Comparison of ENCODE assay signal across 10 cellular contexts in genomic region chr22:36301851-36302250, GRCh38. TPM values are rescaled to one million over a fixed set of nuclear protein-coding genes. Genes with fewer than 3 reads are reported as not detected.
DNase-seq lines count a peak whose midpoint lies in the region; ATAC-seq and TF ChIP-seq lines count a peak whose summit lies in the region.
"Had no signal": no experiment of that assay in that cellular context is flagged by ENCODE, and none has a peak within 500 bp of the region (broad histone marks: within the 10 kb centered on the region; RNA-seq: fewer than 3 reads in every experiment).

No MANE protein-coding gene starts in this region.

- H3K27me3 Mint-ChIP-seq in activated CD8-positive, alpha-beta memory T cell treated with anti-CD3 and anti-CD28 coated beads, Interleukin-2, amount 10 ng/mL, durations not matched to agents 7 days and 5 days = no peaks in the 10 kb centered on the region
- no peaks in the 10 kb centered on the region for H3K27me3 Mint-ChIP-seq in stimulated activated memory B cell treated with anti-CD40 and anti-IgM and Interleukin-4, amounts not matched to agents 10 μg/mL and 1 μg/mL and 100 μg/mL, for 72 hours

- H3K27ac ChIP-seq in fibroblast of lung (ENCODE audit: insufficient read depth, low read length) = peak overlapping the region; percentile 98

- H4K20me1 ChIP-seq in fibroblast of lung (ENCODE audit: control insufficient read depth, extremely low read depth, insufficient read depth, low read length) = peaks cover 4% of the 10 kb centered on the region

- no peaks in the 10 kb centered on the region for H3K9me3 Mint-ChIP-seq in activated CD8-positive, alpha-beta memory T cell treated with anti-CD3 and anti-CD28 coated beads, Interleukin-2, amount 10 ng/mL, durations not matched to agents 7 days and 5 days (ENCODE audit: low read depth)
- no peaks in the 10 kb centered on the region for H3K9me3 Mint-ChIP-seq in stimulated activated memory B cell treated with anti-CD40 and anti-IgM and Interleukin-4, amounts not matched to agents 10 μg/mL and 1 μg/mL and 100 μg/mL, for 72 hours
- H3K9me3 Mint-ChIP-seq: activated T-helper 1 cell treated with anti-CD3 and anti-CD28 coated beads, Interleukin-12 subunit alpha, Interleukin-12 subunit beta, Interleukin-2, Interleukin-4 antibody, amounts not matched to agents 30 ng/mL and 10 ng/mL and 1 ng/mL, durations not matched to agents 14 hours and 24 hours and 36 hours had no signal

- peaks cover 80% of the 10 kb centered on the region for H3K36me3 Mint-ChIP-seq in activated CD8-positive, alpha-beta memory T cell treated with anti-CD3 and anti-CD28 coated beads, Interleukin-2, amount 10 ng/mL, durations not matched to agents 7 days and 5 days
- peaks cover 74% of the 10 kb centered on the region for H3K36me3 Mint-ChIP-seq in stimulated activated memory B cell treated with anti-CD40 and anti-IgM and Interleukin-4, amounts not matched to agents 10 μg/mL and 1 μg/mL and 100 μg/mL, for 72 hours

- peaks cover 83% of the 10 kb centered on the region for H3K79me2 ChIP-seq in fibroblast of lung (ENCODE audit: control insufficient read depth, insufficient read depth, low read length)

- no peak overlapping the region for H3K4me3 Mint-ChIP-seq in activated CD8-positive, alpha-beta memory T cell treated with anti-CD3 and anti-CD28 coated beads, Interleukin-2, amount 10 ng/mL, durations not matched to agents 7 days and 5 days
- H3K4me3 Mint-ChIP-seq in stimulated activated memory B cell treated with anti-CD40 and anti-IgM and Interleukin-4, amounts not matched to agents 10 μg/mL and 1 μg/mL and 100 μg/mL, for 72 hours = no peak overlapping the region
- H3K4me3 Mint-ChIP-seq: activated T-helper 1 cell treated with anti-CD3 and anti-CD28 coated beads, Interleukin-12 subunit alpha, Interleukin-12 subunit beta, Interleukin-2, Interleukin-4 antibody, amounts not matched to agents 30 ng/mL and 10 ng/mL and 1 ng/mL, durations not matched to agents 14 hours and 24 hours and 36 hours had no signal

- no peaks in the 10 kb centered on the region for H3K27me3 ChIP-seq in fibroblast of lung (ENCODE audit: control insufficient read depth, insufficient read depth, low read length)
- H3K27me3 ChIP-seq: left lung had no signal

- no peak overlapping the region for H2AFZ ChIP-seq in fibroblast of lung (ENCODE audit: low read length)

- H3K9me3 ChIP-seq in fibroblast of lung (ENCODE audit: control insufficient read depth, insufficient read depth, low read depth, low read length) = no peaks in the 10 kb centered on the region
- H3K9me3 ChIP-seq: left lung had no signal

- CTCF ChIA-PET in activated CD8-positive, alpha-beta memory T cell treated with anti-CD3 and anti-CD28 coated beads, Interleukin-2, amount 10 ng/mL, durations not matched to agents 7 days and 5 days (lab: Charles Lee) = interaction anchor here (1.0 to 5.6 kb wide), 26 partner anchors 9 to 184 kb away, joined by 3 to 74 read pairs (median 6); partner anchors contain the start of gene TXN2

- no peak for ATAC-seq in activated CD8-positive, alpha-beta memory T cell treated with anti-CD3 and anti-CD28 coated beads, Interleukin-2, amount 10 ng/mL, durations not matched to agents 7 days and 5 days
- no peak for ATAC-seq in stimulated activated memory B cell treated with anti-CD40 and anti-IgM and Interleukin-4, amounts not matched to agents 10 μg/mL and 1 μg/mL and 100 μg/mL, for 72 hours

- H3K36me3 ChIP-seq in fibroblast of lung (ENCODE audit: control insufficient read depth, insufficient read depth, low read length) = peaks cover 89% of the 10 kb centered on the region

- H3K4me1 ChIP-seq in fibroblast of lung (ENCODE audit: control insufficient read depth, extremely low read depth, insufficient read depth, low read length) = peaks cover 36% of the 10 kb centered on the region

- no peak for TF ChIP-seq CTCF in fibroblast of lung (conservative IDR thresholded peaks at IDR 0.05 in 1 of 2, IDR thresholded peaks at IDR 0.05 in 1 of 2; ENCODE audit: low read depth in 1 of 2, low read length in 2 of 2)

- H3K4me3 ChIP-seq in fibroblast of lung (replicated peaks in 1 of 4; ENCODE audit: control extremely low read depth in 1 of 4, insufficient read depth in 1 of 4, low read depth in 3 of 4, low read length in 4 of 4) = no peak overlapping the region
- H3K4me3 ChIP-seq: left lung had no signal

- peak overlapping the region; percentile 79 for H3K4me2 ChIP-seq in fibroblast of lung (ENCODE audit: extremely low read depth, insufficient read depth, low read length)

- peaks cover 9% of the 10 kb centered on the region for H3K4me1 Mint-ChIP-seq in activated CD8-positive, alpha-beta memory T cell treated with anti-CD3 and anti-CD28 coated beads, Interleukin-2, amount 10 ng/mL, durations not matched to agents 7 days and 5 days
- H3K4me1 Mint-ChIP-seq in stimulated activated memory B cell treated with anti-CD40 and anti-IgM and Interleukin-4, amounts not matched to agents 10 μg/mL and 1 μg/mL and 100 μg/mL, for 72 hours = peaks cover 25% of the 10 kb centered on the region

- DNase-seq in activated CD8-positive, alpha-beta memory T cell treated with anti-CD3 and anti-CD28 coated beads, Interleukin-2, amount 10 ng/mL, durations not matched to agents 7 days and 5 days = no peak
- no peak for DNase-seq in activated CD8-positive, alpha-beta memory T cell treated with anti-CD3 and anti-CD28 coated beads, Interleukin-2, amount 50 U/mL, for 48 hours
- DNase-seq in SW480 (ENCODE audit: low spot score) (peak; percentile 29), fibroblast of lung (ENCODE audit: low read depth in 2 of 2) (peak; percentile 70 to 97), NOMO-1 (lab: John Stamatoyannopoulos, UW; ENCODE audit: unreplicated experiment in 2 of 2) (no peak), NCI-H524 (lab: John Stamatoyannopoulos, UW) (no peak)
- DNase-seq in activated CD8-positive, alpha-beta memory T cell treated with anti-CD3 and anti-CD28 coated beads, Interleukin-2, amount 50 U/mL, for 4 hours = no peak

- H3K27ac Mint-ChIP-seq in activated CD8-positive, alpha-beta memory T cell treated with anti-CD3 and anti-CD28 coated beads, Interleukin-2, amount 10 ng/mL, durations not matched to agents 7 days and 5 days = peak overlapping the region; percentile 71
- H3K27ac Mint-ChIP-seq in stimulated activated memory B cell treated with anti-CD40 and anti-IgM and Interleukin-4, amounts not matched to agents 10 μg/mL and 1 μg/mL and 100 μg/mL, for 72 hours = peak overlapping the region; percentile 80
- H3K27ac Mint-ChIP-seq: activated T-helper 1 cell treated with anti-CD3 and anti-CD28 coated beads, Interleukin-12 subunit alpha, Interleukin-12 subunit beta, Interleukin-2, Interleukin-4 antibody, amounts not matched to agents 30 ng/mL and 10 ng/mL and 1 ng/mL, durations not matched to agents 14 hours and 24 hours and 36 hours had no signal

- peak overlapping the region; percentile 57 for H3K9ac ChIP-seq in fibroblast of lung (ENCODE audit: insufficient read depth, low read length)

RNA-seq across cellular contexts. Expression of gene APOL1, which starts 48.9 kb away (rescaled TPM):
- 10 to 100 TPM; 55.6 to 61.6 TPM for total RNA-seq in activated CD8-positive, alpha-beta memory T cell treated with anti-CD3 and anti-CD28 coated beads, Interleukin-2, amount 10 ng/mL, durations not matched to agents 7 days and 5 days
- 44.2 and 80.3 TPM in 2 replicates for total RNA-seq in fibroblast of lung
- polyA plus RNA-seq in fibroblast of lung = 24.6 and 40.0 TPM in 2 replicates
- 44.0 and 77.4 TPM in 2 replicates for polyA plus RNA-seq in fibroblast of lung (2012)
- polyA minus RNA-seq in fibroblast of lung (ENCODE audit: low replicate concordance) = 34.3 and 72.8 TPM in 2 replicates

Comparison
In these comparisons a context has a peak if more than half of its experiments do, and no peak if none do; other contexts are left out.
1. DNase-seq: peak in SW480 (single experiment) and fibroblast of lung (2 of 2); none in activated CD8-positive, alpha-beta memory T cell treated with anti-CD3 and anti-CD28 coated beads, Interleukin-2, amount 10 ng/mL, durations not matched to agents 7 days and 5 days (single experiment), activated CD8-positive, alpha-beta memory T cell treated with anti-CD3 and anti-CD28 coated beads, Interleukin-2, amount 50 U/mL, for 48 hours (single experiment), NOMO-1 (0 of 2), NCI-H524 (0 of 2) and activated CD8-positive, alpha-beta memory T cell treated with anti-CD3 and anti-CD28 coated beads, Interleukin-2, amount 50 U/mL, for 4 hours (single experiment).